14 cellular contexts compared by ENCODE assay signal in genomic region chr10:43380610-43381222, GRCh38. TPM values are rescaled to one million over a fixed set of nuclear protein-coding genes. Genes with fewer than 3 reads are reported as not detected.
DNase-seq lines count a peak whose midpoint lies in the region; ATAC-seq, FAIRE-seq and TF ChIP-seq lines count a peak whose summit lies in the region.
"Had no signal": no experiment of that assay in that cellular context is flagged by ENCODE, and none has a peak within 500 bp of the region (broad histone marks: within the 10 kb centered on the region; RNA-seq: fewer than 3 reads in every experiment).

No MANE protein-coding gene starts in this region.

- H3K36me3 Mint-ChIP-seq in activated T-cell treated with anti-CD3 and anti-CD28 coated beads, Interleukin-2, amount 50 U/mL, for 72 hours (ENCODE audit: insufficient read depth in 2 of 2): no peaks in the 10 kb centered on the region
- H3K36me3 Mint-ChIP-seq in activated T-cell treated with anti-CD3 and anti-CD28 coated beads, Interleukin-2, amount 50 U/mL, for 4 hours (ENCODE audit: insufficient read depth): peaks cover 4% of the 10 kb centered on the region

- no peaks in the 10 kb centered on the region for H3K4me1 ChIP-seq in sigmoid colon
- H3K4me1 ChIP-seq: BLaER1 treated with 17β-estradiol and CSF1 and Interleukin-3, amounts not matched to agents 10 nM and 100 nM; parathyroid adenoma had no signal

- H3K27ac ChIP-seq in sigmoid colon: no peak overlapping the region
- H3K27ac ChIP-seq: BLaER1 treated with 17β-estradiol and CSF1 and Interleukin-3, amounts not matched to agents 10 nM and 100 nM; parathyroid adenoma had no signal

- H3K27me3 ChIP-seq in bronchial epithelial cell (ENCODE audit: control insufficient read depth, insufficient read depth, low read length): no peaks in the 10 kb centered on the region
- no peaks in the 10 kb centered on the region for H3K27me3 ChIP-seq in sigmoid colon
- H3K27me3 ChIP-seq: BLaER1 treated with 17β-estradiol and CSF1 and Interleukin-3, amounts not matched to agents 10 nM and 100 nM had no signal

- intact Hi-C loops in sigmoid colon (cut with DNase I): no loop called here

- ATAC-seq in activated T-cell treated with anti-CD3 and anti-CD28 coated beads, Interleukin-2, amount 50 U/mL, for 72 hours (replicated peaks in 1 of 2): peak; percentile 87 to 90
- no peak for ATAC-seq in activated T-cell treated with anti-CD3 and anti-CD28 coated beads, Interleukin-2, amount 50 U/mL, for 4 hours
- ATAC-seq in HG02571 (IDR thresholded peaks at IDR 0.05; ENCODE audit: unreplicated experiment): no peak

- DNase-seq in activated T-cell treated with anti-CD3 and anti-CD28 coated beads, Interleukin-2, amount 50 U/mL, for 72 hours: peak; percentile 20 to 24
- no peak for DNase-seq in activated T-cell treated with anti-CD3 and anti-CD28 coated beads, Interleukin-2, amount 50 U/mL, for 4 hours
- DNase-seq in NB4 (ENCODE audit: low read depth) (no peak), bronchial epithelial cell (ENCODE audit: low read depth) (no peak), sigmoid colon (peak; percentile 6), NCI-H446 treated with DMSO at 0.1 percent for 48 hours (lab: John Stamatoyannopoulos, UW) (no peak)
- no peak for DNase-seq in activated naive CD4-positive, alpha-beta T cell (lab: John Stamatoyannopoulos, UW)
- DNase-seq: dermis blood vessel endothelial cell, NCI-H510A treated with DMSO at 0.1 percent for 48 hours had no signal

- no peak overlapping the region for H3K4me3 ChIP-seq in NB4 (ENCODE audit: low read depth, low read length)
- H3K4me3 ChIP-seq in bronchial epithelial cell (ENCODE audit: low read depth, low read length): no peak overlapping the region
- no peak overlapping the region for H3K4me3 ChIP-seq in sigmoid colon
- H3K4me3 ChIP-seq: BLaER1 treated with 17β-estradiol and CSF1 and Interleukin-3, amounts not matched to agents 10 nM and 100 nM had no signal

- no peaks in the 10 kb centered on the region for H3K27me3 Mint-ChIP-seq in activated T-cell treated with anti-CD3 and anti-CD28 coated beads, Interleukin-2, amount 50 U/mL, for 72 hours (ENCODE audit: low read depth)
- no peaks in the 10 kb centered on the region for H3K27me3 Mint-ChIP-seq in activated T-cell treated with anti-CD3 and anti-CD28 coated beads, Interleukin-2, amount 50 U/mL, for 4 hours (ENCODE audit: low read depth)

- peak; percentile 8 for TF ChIP-seq CTCF in NB4 (IDR thresholded peaks at IDR 0.05; ENCODE audit: low read depth, low read length)
- peak; percentile 12 for TF ChIP-seq CTCF in bronchial epithelial cell (IDR thresholded peaks at IDR 0.05; ENCODE audit: insufficient read depth, low read length, severe bottlenecking)
- TF ChIP-seq CTCF in sigmoid colon (IDR thresholded peaks at IDR 0.05): no peak

- no peaks in the 10 kb centered on the region for H3K9me3 ChIP-seq in sigmoid colon
- H3K9me3 ChIP-seq: BLaER1 treated with 17β-estradiol and CSF1 and Interleukin-3, amounts not matched to agents 10 nM and 100 nM had no signal

- H3K36me3 ChIP-seq in bronchial epithelial cell (ENCODE audit: control insufficient read depth, insufficient read depth, low read length) (peaks cover 1% of the 10 kb centered on the region), sigmoid colon (peaks cover 0 to 14% (median 0%) of the 10 kb centered on the region in 4 donors)

- FAIRE-seq in bronchial epithelial cell (lab: Jason Lieb, UNC): no peak
- FAIRE-seq: keratinocyte had no signal

- H3K9me3 Mint-ChIP-seq in activated T-cell treated with anti-CD3 and anti-CD28 coated beads, Interleukin-2, amount 50 U/mL, for 72 hours: no peaks in the 10 kb centered on the region
- H3K9me3 Mint-ChIP-seq in activated T-cell treated with anti-CD3 and anti-CD28 coated beads, Interleukin-2, amount 50 U/mL, for 4 hours: no peaks in the 10 kb centered on the region
- H3K9me3 Mint-ChIP-seq: T-helper 1 cell treated with Interleukin-12 subunit alpha and Interleukin-12 subunit beta and Interleukin-4 antibody, amounts not matched to agents 30 μg/mL and 1 μg/mL, for 36 hours had no signal

- TF ChIP-seq EP300 in sigmoid colon (IDR thresholded peaks at IDR 0.05): no peak

- WGBS in sigmoid colon, 2 donors: 91 to 94% methylated on average over 5 of the region's 5 CpGs

- TF ChIP-seq POLR2A in NB4 (IDR thresholded peaks at IDR 0.05; ENCODE audit: extremely low read depth, insufficient read length) (no peak), sigmoid colon (IDR thresholded peaks at IDR 0.05) (no peak)

- peaks cover 13% of the 10 kb centered on the region for H3K4me1 Mint-ChIP-seq in activated T-cell treated with anti-CD3 and anti-CD28 coated beads, Interleukin-2, amount 50 U/mL, for 72 hours (ENCODE audit: low read depth)
- H3K4me1 Mint-ChIP-seq in activated T-cell treated with anti-CD3 and anti-CD28 coated beads, Interleukin-2, amount 50 U/mL, for 4 hours (ENCODE audit: low read depth): peaks cover 2% of the 10 kb centered on the region

- peak overlapping the region in 1 of 2 donors; percentile 47 for H3K4me3 Mint-ChIP-seq in activated T-cell treated with anti-CD3 and anti-CD28 coated beads, Interleukin-2, amount 50 U/mL, for 72 hours
- H3K4me3 Mint-ChIP-seq in activated T-cell treated with anti-CD3 and anti-CD28 coated beads, Interleukin-2, amount 50 U/mL, for 4 hours: no peak overlapping the region
- H3K4me3 Mint-ChIP-seq: T-helper 1 cell treated with Interleukin-12 subunit alpha and Interleukin-12 subunit beta and Interleukin-4 antibody, amounts not matched to agents 30 μg/mL and 1 μg/mL, for 36 hours had no signal

- H3K27ac Mint-ChIP-seq in activated T-cell treated with anti-CD3 and anti-CD28 coated beads, Interleukin-2, amount 50 U/mL, for 72 hours: peak overlapping the region; percentile 95
- H3K27ac Mint-ChIP-seq: T-helper 1 cell treated with Interleukin-12 subunit alpha and Interleukin-12 subunit beta and Interleukin-4 antibody, amounts not matched to agents 30 μg/mL and 1 μg/mL, for 36 hours had no signal

RNA-seq across cellular contexts. Expression of gene FXYD4, which starts 9.3 kb away (rescaled TPM):
- total RNA-seq in activated T-cell treated with anti-CD3 and anti-CD28 coated beads, Interleukin-2, amount 50 U/mL, for 72 hours: not detected
- not detected for total RNA-seq in activated T-cell treated with anti-CD3 and anti-CD28 coated beads, Interleukin-2, amount 50 U/mL, for 4 hours
- total RNA-seq in bronchial epithelial cell: not detected in 2 replicates
- not detected for total RNA-seq in sigmoid colon
- not detected for polyA plus RNA-seq in sigmoid colon
- total RNA-seq: dermis blood vessel endothelial cell had no signal
- polyA plus RNA-seq: keratinocyte had no signal

RNA-seq across cellular contexts. Expression of gene HNRNPF, which starts 28.3 kb away (rescaled TPM):
- 100 to 1,000 TPM; 412 to 475 TPM for total RNA-seq in activated T-cell treated with anti-CD3 and anti-CD28 coated beads, Interleukin-2, amount 50 U/mL, for 72 hours
- 100 to 1,000 TPM; 531 to 572 (median 556) TPM for total RNA-seq in activated T-cell treated with anti-CD3 and anti-CD28 coated beads, Interleukin-2, amount 50 U/mL, for 4 hours
- 307 and 351 TPM in 2 replicates for total RNA-seq in bronchial epithelial cell
- total RNA-seq in sigmoid colon: 100 to 1,000 TPM; 101 to 185 (median 150) TPM
- polyA plus RNA-seq in sigmoid colon: 100 to 1,000 TPM; 117 to 194 (median 134) TPM

RNA-seq across cellular contexts. Expression of gene ZNF487, which starts 56.2 kb away (rescaled TPM):
- total RNA-seq in activated T-cell treated with anti-CD3 and anti-CD28 coated beads, Interleukin-2, amount 50 U/mL, for 72 hours: 1 to 10 TPM; 2.9 to 3.6 TPM
- total RNA-seq in activated T-cell treated with anti-CD3 and anti-CD28 coated beads, Interleukin-2, amount 50 U/mL, for 4 hours: 1 to 10 TPM; 1.3 to 3.8 (median 1.6) TPM
- total RNA-seq in bronchial epithelial cell: 2.1 and 3.2 TPM in 2 replicates
- 10 to 100 TPM in 3 of 4 donors, 1 to 10 TPM in 1; 6.1 to 21.6 (median 13.3) TPM for total RNA-seq in sigmoid colon
- 1 to 10 TPM; 5.3 to 6.6 (median 6.5) TPM for polyA plus RNA-seq in sigmoid colon

Comparison
In these comparisons a context has a peak if more than half of its experiments do, and no peak if none do; other contexts are left out.
1. ATAC-seq: peak in activated T-cell treated with anti-CD3 and anti-CD28 coated beads, Interleukin-2, amount 50 U/mL, for 72 hours (2 of 2); none in activated T-cell treated with anti-CD3 and anti-CD28 coated beads, Interleukin-2, amount 50 U/mL, for 4 hours (0 of 2) and HG02571 (single experiment).
2. DNase-seq: peak in activated T-cell treated with anti-CD3 and anti-CD28 coated beads, Interleukin-2, amount 50 U/mL, for 72 hours (2 of 2) and sigmoid colon (single experiment); none in activated T-cell treated with anti-CD3 and anti-CD28 coated beads, Interleukin-2, amount 50 U/mL, for 4 hours (single experiment), NB4 (single experiment), bronchial epithelial cell (single experiment), NCI-H446 treated with DMSO at 0.1 percent for 48 hours (single experiment) and activated naive CD4-positive, alpha-beta T cell (0 of 4).
3. CTCF ChIP-seq: peak in NB4 (single experiment) and bronchial epithelial cell (single experiment); none in sigmoid colon (0 of 4).